In genomic region chr16:68382296-68382718, GRCh38 we compare ENCODE assay signal across 11 cellular contexts.
DNase-seq lines count a peak whose midpoint lies in the region; ATAC-seq, FAIRE-seq and TF ChIP-seq lines count a peak whose summit lies in the region.
"Had no signal": no experiment of that assay in that cellular context is flagged by ENCODE, and none has a peak within 500 bp of the region (broad histone marks: within the 10 kb centered on the region; RNA-seq: fewer than 3 reads in every experiment).

No MANE protein-coding gene starts in this region.

- CTCF ChIA-PET in H1 (lab: Charles Lee; ENCODE audit: partially characterized antibody), result interaction anchor here (0.9 to 10.6 kb wide), 24 partner anchors 8 to 129 kb away, joined by 3 to 221 read pairs (median 7); no protein-coding TSS in a partner anchor

- H3K36me3 ChIP-seq in H1 (ENCODE audit: control insufficient read depth in 2 of 4, insufficient read depth in 4 of 4, low read length in 3 of 4) (no peaks in the 10 kb centered on the region), thymus (ENCODE audit: control insufficient read depth, insufficient read depth) (no peaks in the 10 kb centered on the region), tibial artery (no peaks in the 10 kb centered on the region)
- H3K36me3 ChIP-seq: heart left ventricle had no signal

- peak overlapping the region; percentile 56; the same call in 1 of the 2 replicates for H2BK5ac ChIP-seq in H1 (ENCODE audit: low read depth, low read length)

- no peak overlapping the region for H3K14ac ChIP-seq in H1 (ENCODE audit: insufficient read length)

- H3K36me3 Mint-ChIP-seq in activated naive CD4-positive, alpha-beta T cell treated with anti-CD3 and anti-CD28 coated beads, Interleukin-2, amount 50 U/mL, for 72 hours, result no peaks in the 10 kb centered on the region

- peak; percentile 40 to 69 for ATAC-seq in activated naive CD4-positive, alpha-beta T cell treated with anti-CD3 and anti-CD28 coated beads, Interleukin-2, amount 50 U/mL, for 72 hours
- no peak for ATAC-seq in HG02840 (IDR thresholded peaks at IDR 0.05; ENCODE audit: low FRiP score, unreplicated experiment)

- H4K20me1 ChIP-seq in H1 (replicated peaks in 1 of 2; ENCODE audit: control insufficient read depth in 1 of 2, insufficient read depth in 2 of 2, low read length in 2 of 2), result no peaks in the 10 kb centered on the region

- DNase-seq in activated naive CD4-positive, alpha-beta T cell treated with anti-CD3 and anti-CD28 coated beads, Interleukin-2, amount 50 U/mL, for 72 hours (ENCODE audit: low spot score in 2 of 2), result no peak
- no peak for DNase-seq in activated naive CD4-positive, alpha-beta T cell treated with Interleukin-2 at 50 U/mL for 16 hours
- DNase-seq in Kasumi-1 (lab: John Stamatoyannopoulos, UW) (peak; percentile 22 to 23), H1 (ENCODE audit: low read depth in 1 of 2, low spot score in 2 of 2) (peak in 1 of 2 experiments; percentile 78), tibial artery (no peak)
- no peak for DNase-seq in stimulated activated CD4-positive, alpha-beta T cell treated with anti-CD3 and anti-CD28 coated beads, Interleukin-12 subunit alpha, Interleukin-12 subunit beta, amount 100 ng/mL, for 4 hours
- DNase-seq: activated CD4-positive, alpha-beta T cell treated with anti-CD3 and anti-CD28 coated beads, Interleukin-2, amount 50 U/mL, for 1 hour; DMS79 treated with DMSO at 0.1 percent for 48 hours had no signal

- no peaks in the 10 kb centered on the region for H3K23me2 ChIP-seq in H1 (ENCODE audit: low read depth, low read length)

- H2AK5ac ChIP-seq in H1 (ENCODE audit: low read depth, low read length), result 0 out of 2 replicates have a peak overlapping the region, but pooled peaks have one; percentile 77

- TF ChIP-seq CTCF in H1 (IDR thresholded peaks at IDR 0.05; ENCODE audit: control extremely low read depth in 1 of 3, insufficient read depth in 1 of 3, low read depth in 1 of 3, low read length in 3 of 3) (peak; percentile 57 to 88 (median 71)), tibial artery (IDR thresholded peaks at IDR 0.05) (no peak)

- peak in 1 of 2 experiments; percentile 49; a peak in 2 of 4 replicates for TF ChIP-seq RAD21 in H1 (IDR thresholded peaks at IDR 0.05 in 1 of 2, conservative IDR thresholded peaks at IDR 0.05 in 1 of 2; ENCODE audit: low read depth in 2 of 2, low read length in 2 of 2)

- no peak overlapping the region for H3K56ac ChIP-seq in H1 (replicated peaks; ENCODE audit: insufficient read length, low read depth, low read length)

- no peaks in the 10 kb centered on the region for H3K9me3 ChIP-seq in H1 (ENCODE audit: insufficient read depth in 2 of 2, low read depth in 1 of 2, low read length in 1 of 2)
- no peaks in the 10 kb centered on the region for H3K9me3 ChIP-seq in thymus (ENCODE audit: control insufficient read depth)
- H3K9me3 ChIP-seq in tibial artery, result no peaks in the 10 kb centered on the region
- H3K9me3 ChIP-seq: heart left ventricle had no signal

- TF ChIP-seq EP300 in H1 (IDR thresholded peaks at IDR 0.05; ENCODE audit: borderline replicate concordance in 1 of 2, low read depth in 2 of 2, low read length in 2 of 2), result no peak

- H3K18ac ChIP-seq in H1 (ENCODE audit: extremely low read depth, low read length), result 0 out of 2 replicates have a peak overlapping the region, but pooled peaks have one; percentile 41

- no peak overlapping the region for H3K4ac ChIP-seq in H1 (replicated peaks; ENCODE audit: insufficient read length, low read depth, low read length)

- no peak for TF ChIP-seq POLR2A in H1 (IDR thresholded peaks at IDR 0.05; ENCODE audit: control extremely low read depth in 1 of 2, low read depth in 2 of 2, low read length in 2 of 2)

- H4K5ac ChIP-seq in H1 (ENCODE audit: insufficient read length, low read depth, low read length), result no peak overlapping the region

- H2BK120ac ChIP-seq in H1 (replicated peaks; ENCODE audit: low read depth, low read length), result no peak overlapping the region

- no peaks in the 10 kb centered on the region for H3K79me1 ChIP-seq in H1 (ENCODE audit: low read depth, low read length)

- peak overlapping the region; percentile 98 for H2BK15ac ChIP-seq in H1 (ENCODE audit: low read length)

- no peak overlapping the region for H3K9ac ChIP-seq in H1 (replicated peaks in 1 of 4; ENCODE audit: extremely low read depth in 1 of 4, low read depth in 3 of 4, low read length in 3 of 4)

- no peak overlapping the region for H3K23ac ChIP-seq in H1 (ENCODE audit: insufficient read length)

- 0 out of 2 replicates have a peak overlapping the region, but pooled peaks have one; percentile 75 for H2BK20ac ChIP-seq in H1 (ENCODE audit: low read length)

- H3K4me3 ChIP-seq in H1 (ENCODE audit: extremely low read depth in 1 of 4, insufficient read depth in 2 of 4, low read depth in 3 of 4, low read length in 4 of 4) (no peak overlapping the region), thymus (ENCODE audit: low read length) (no peak overlapping the region), tibial artery (no peak overlapping the region)
- H3K4me3 ChIP-seq: heart left ventricle had no signal

- H4K8ac ChIP-seq in H1 (ENCODE audit: extremely low read depth, insufficient read depth, low read length), result no peak overlapping the region

- H3K27ac Mint-ChIP-seq in activated naive CD4-positive, alpha-beta T cell treated with anti-CD3 and anti-CD28 coated beads, Interleukin-2, amount 50 U/mL, for 72 hours, result no peak overlapping the region

- H3K4me1 ChIP-seq in H1 (replicated peaks in 1 of 4; ENCODE audit: control insufficient read depth in 3 of 4, insufficient read depth in 4 of 4, low read length in 3 of 4) (peaks cover 3 to 23% (median 15%) of the 10 kb centered on the region in 4 experiments), thymus (ENCODE audit: control insufficient read depth, insufficient read depth, low read length) (peaks cover 76% of the 10 kb centered on the region), tibial artery (peaks cover 0 to 6% (median 0%) of the 10 kb centered on the region in 4 donors)
- H3K4me1 ChIP-seq: heart left ventricle had no signal

- H3K9me3 Mint-ChIP-seq in activated naive CD4-positive, alpha-beta T cell treated with anti-CD3 and anti-CD28 coated beads, Interleukin-2, amount 50 U/mL, for 72 hours, result no peaks in the 10 kb centered on the region

- FAIRE-seq in H1 (lab: Jason Lieb, UNC), result peak; percentile 75

- intact Hi-C loops in tibial artery (cut with DNase I; ENCODE audit: low total_unique reads), result no loop called here

- no peaks in the 10 kb centered on the region; a peak in 1 of 7 replicates for H3K27me3 ChIP-seq in H1 (replicated peaks in 1 of 4; ENCODE audit: control insufficient read depth in 3 of 4, extremely low read depth in 1 of 4, insufficient read depth in 3 of 4, low read length in 3 of 4)
- no peaks in the 10 kb centered on the region for H3K27me3 ChIP-seq in thymus (ENCODE audit: control insufficient read depth, insufficient read depth)
- H3K27me3 ChIP-seq in tibial artery, result peaks cover 0 to 9% of the 10 kb centered on the region in 2 donors
- H3K27me3 ChIP-seq: heart left ventricle had no signal

- H3K27ac ChIP-seq in H1 (ENCODE audit: low read depth, low read length) (no peak overlapping the region), thymus (ENCODE audit: low read depth) (peak overlapping the region; percentile 64), tibial artery (no peak overlapping the region)
- H3K27ac ChIP-seq: heart left ventricle had no signal

- no peak overlapping the region for H2AFZ ChIP-seq in H1 (ENCODE audit: low read length)

- peak overlapping the region; percentile 95; the same call in 1 of the 2 replicates for H2BK12ac ChIP-seq in H1 (ENCODE audit: low read depth, low read length)

- H4K91ac ChIP-seq in H1 (replicated peaks; ENCODE audit: insufficient read length, low read length), result no peak overlapping the region

- 80% methylated on average over 5 of the region's 5 CpGs; no CpG with 5 or more reads in 1 of the 2 experiments for WGBS in H1 (ENCODE audit: extremely low coverage in 1 of 2, insufficient coverage in 1 of 2, insufficient read length in 1 of 2, insufficient replicate concordance in 2 of 2, low coverage in 1 of 2, low lambda C conversion rate in 2 of 2, missing lambda C conversion rate in 1 of 2), 2 experiments
- WGBS in thymus, result 44% methylated on average over 5 of the region's 5 CpGs

- POLR2A ChIA-PET in H1 (lab: Charles Lee; ENCODE audit: partially characterized antibody), result no interaction called here

- no peaks in the 10 kb centered on the region for H3K79me2 ChIP-seq in H1 (ENCODE audit: control insufficient read depth in 1 of 2, insufficient read depth in 2 of 2, low read length in 2 of 2)

- no peak overlapping the region for H3K4me2 ChIP-seq in H1 (ENCODE audit: insufficient read depth in 1 of 2, low read depth in 2 of 2, low read length in 2 of 2)

TF ChIP-seq in H1, 55 proteins besides CTCF, POLR2A, EP300 and RAD21:
- TF ChIP-seq ASH2L (IDR thresholded peaks at IDR 0.05; ENCODE audit: low read length) (no peak), YY1 (IDR thresholded peaks at IDR 0.05; ENCODE audit: low read depth, low read length) (no peak), EGR1 (IDR thresholded peaks at IDR 0.05; ENCODE audit: borderline replicate concordance, low read depth, low read length) (no peak), POLR2AphosphoS5 (IDR thresholded peaks at IDR 0.05; ENCODE audit: low read depth, low read length) (no peak)

Comparison
In these comparisons a context has a peak if more than half of its experiments do, and no peak if none do; other contexts are left out.
1. DNase-seq: peak in Kasumi-1 (2 of 2); none in activated naive CD4-positive, alpha-beta T cell treated with anti-CD3 and anti-CD28 coated beads, Interleukin-2, amount 50 U/mL, for 72 hours (0 of 2), activated naive CD4-positive, alpha-beta T cell treated with Interleukin-2 at 50 U/mL for 16 hours (single experiment), stimulated activated CD4-positive, alpha-beta T cell treated with anti-CD3 and anti-CD28 coated beads, Interleukin-12 subunit alpha, Interleukin-12 subunit beta, amount 100 ng/mL, for 4 hours (single experiment) and tibial artery (0 of 2).
2. CTCF ChIP-seq: peak in H1 (3 of 3); none in tibial artery (0 of 2).